Comparison of ENCODE assay signal across 21 cellular contexts in the genomic region with DNA sequence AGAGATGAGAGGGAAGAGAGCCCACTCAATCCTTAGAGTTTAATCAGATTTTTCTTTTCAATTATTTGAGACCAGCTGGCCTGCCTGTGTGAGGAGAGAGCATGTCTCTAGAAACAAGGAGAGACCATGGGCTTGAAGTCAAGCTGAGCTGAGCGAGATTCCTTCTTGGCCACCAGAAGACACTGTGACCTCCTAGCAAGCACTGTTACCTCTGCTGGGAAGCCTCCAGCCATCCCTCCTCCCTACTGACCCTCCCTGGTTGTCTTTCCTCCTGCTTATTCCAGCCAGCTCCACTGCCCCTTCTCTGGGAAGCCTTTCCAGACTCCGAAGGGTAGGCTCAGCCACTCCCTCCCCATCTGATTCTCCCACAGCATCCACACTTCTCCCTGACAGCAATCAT.
DNase-seq lines count a peak whose midpoint lies in the region; ATAC-seq lines count a peak whose summit lies in the region.
"Had no signal": no experiment of that assay in that cellular context is flagged by ENCODE, and none has a peak within 500 bp of the region (broad histone marks: within the 10 kb centered on the region; RNA-seq: fewer than 3 reads in every experiment).

No MANE protein-coding gene starts in this region.

- no peaks in the 10 kb centered on the region for H3K27me3 Mint-ChIP-seq in activated T-cell treated with anti-CD3 and anti-CD28 coated beads, Interleukin-2, amount 50 U/mL, for 4 hours (ENCODE audit: low read depth)
- no peaks in the 10 kb centered on the region for H3K27me3 Mint-ChIP-seq in T-helper 17 cell
- no peaks in the 10 kb centered on the region for H3K27me3 Mint-ChIP-seq in central memory CD8-positive, alpha-beta T cell
- no peaks in the 10 kb centered on the region for H3K27me3 Mint-ChIP-seq in stimulated activated naive CD8-positive, alpha-beta T cell treated with anti-CD3 and anti-CD28 coated beads, Interleukin-15, amount 100 ng/mL, for 72 hours

- no peak for ATAC-seq in activated T-cell treated with anti-CD3 and anti-CD28 coated beads, Interleukin-2, amount 50 U/mL, for 4 hours
- ATAC-seq in T-helper 17 cell, result no peak
- ATAC-seq in central memory CD8-positive, alpha-beta T cell (replicated peaks; ENCODE audit: extremely low read depth, poor library complexity, severe bottlenecking), result no peak
- ATAC-seq in stimulated activated naive CD8-positive, alpha-beta T cell treated with anti-CD3 and anti-CD28 coated beads, Interleukin-15, amount 100 ng/mL, for 72 hours, result no peak
- ATAC-seq: gastroesophageal sphincter, HepG2 had no signal

- peaks cover 68% of the 10 kb centered on the region for H3K4me1 Mint-ChIP-seq in activated T-cell treated with anti-CD3 and anti-CD28 coated beads, Interleukin-2, amount 50 U/mL, for 4 hours (ENCODE audit: low read depth)
- peaks cover 49% of the 10 kb centered on the region for H3K4me1 Mint-ChIP-seq in T-helper 17 cell
- peaks cover 65% of the 10 kb centered on the region for H3K4me1 Mint-ChIP-seq in central memory CD8-positive, alpha-beta T cell
- H3K4me1 Mint-ChIP-seq in stimulated activated naive CD8-positive, alpha-beta T cell treated with anti-CD3 and anti-CD28 coated beads, Interleukin-15, amount 100 ng/mL, for 72 hours, result peaks cover 73% of the 10 kb centered on the region

- H3K27ac Mint-ChIP-seq in T-helper 17 cell, result peak overlapping the region; percentile 83
- H3K27ac Mint-ChIP-seq in central memory CD8-positive, alpha-beta T cell (ENCODE audit: low read depth), result peak overlapping the region; percentile 88
- H3K27ac Mint-ChIP-seq in stimulated activated naive CD8-positive, alpha-beta T cell treated with anti-CD3 and anti-CD28 coated beads, Interleukin-15, amount 100 ng/mL, for 72 hours, result peak overlapping the region; percentile 83 to 94
- H3K27ac Mint-ChIP-seq: neural progenitor cell had no signal

- H3K9me3 Mint-ChIP-seq in activated T-cell treated with anti-CD3 and anti-CD28 coated beads, Interleukin-2, amount 50 U/mL, for 4 hours, result peaks cover 3% of the 10 kb centered on the region
- H3K9me3 Mint-ChIP-seq in central memory CD8-positive, alpha-beta T cell, result no peaks in the 10 kb centered on the region
- no peaks in the 10 kb centered on the region for H3K9me3 Mint-ChIP-seq in stimulated activated naive CD8-positive, alpha-beta T cell treated with anti-CD3 and anti-CD28 coated beads, Interleukin-15, amount 100 ng/mL, for 72 hours
- H3K9me3 Mint-ChIP-seq: neural progenitor cell had no signal

- peaks cover 11% of the 10 kb centered on the region for H3K36me3 Mint-ChIP-seq in activated T-cell treated with anti-CD3 and anti-CD28 coated beads, Interleukin-2, amount 50 U/mL, for 4 hours (ENCODE audit: insufficient read depth)
- H3K36me3 Mint-ChIP-seq in T-helper 17 cell (ENCODE audit: low read depth), result peaks cover 6% of the 10 kb centered on the region
- H3K36me3 Mint-ChIP-seq in central memory CD8-positive, alpha-beta T cell (ENCODE audit: insufficient read depth), result peaks cover 28% of the 10 kb centered on the region
- H3K36me3 Mint-ChIP-seq: neural progenitor cell had no signal

- DNase-seq in activated T-cell treated with anti-CD3 and anti-CD28 coated beads, Interleukin-2, amount 50 U/mL, for 4 hours, result no peak
- DNase-seq in activated T-cell treated with anti-CD3 and anti-CD28 coated beads, Interleukin-2, amount 50 U/mL, for 1 hour, result no peak
- DNase-seq in T-helper 17 cell (no peak), activated gamma-delta T cell treated with Interleukin-2 at 50 U/mL for 16 hours (no peak)
- no peak for DNase-seq in central memory CD8-positive, alpha-beta T cell (ENCODE audit: low spot score in 2 of 2)
- DNase-seq in stimulated activated naive CD8-positive, alpha-beta T cell treated with anti-CD3 and anti-CD28 coated beads, Interleukin-15, amount 100 ng/mL, for 72 hours, result no peak
- no peak for DNase-seq in stimulated activated CD4-positive, alpha-beta T cell treated with anti-CD3 and anti-CD28 coated beads, Interleukin-12 subunit alpha, Interleukin-12 subunit beta, amount 100 ng/mL, for 4 hours
- no peak for DNase-seq in NK-92 treated with Interleukin-12 subunit alpha and Interleukin-12 subunit beta, amount 100 ng/mL, for 24 hours (lab: John Stamatoyannopoulos, UW)
- DNase-seq: activated CD4-positive, CD25-positive, alpha-beta regulatory T cell; amygdala; caudate nucleus; COR-L47; HCEC 1CT; kidney glomerular epithelial cell; NCI-H69; SHP77; stimulated activated CD4-positive, alpha-beta T cell treated with anti-CD3 and anti-CD28 coated beads, Interleukin-2, amount 100 ng/mL, for 48 hours had no signal

- H3K4me3 Mint-ChIP-seq in activated T-cell treated with anti-CD3 and anti-CD28 coated beads, Interleukin-2, amount 50 U/mL, for 4 hours, result peak overlapping the region; percentile 74
- peak overlapping the region; percentile 21 for H3K4me3 Mint-ChIP-seq in T-helper 17 cell
- peak overlapping the region; percentile 78 for H3K4me3 Mint-ChIP-seq in central memory CD8-positive, alpha-beta T cell
- H3K4me3 Mint-ChIP-seq in stimulated activated naive CD8-positive, alpha-beta T cell treated with anti-CD3 and anti-CD28 coated beads, Interleukin-15, amount 100 ng/mL, for 72 hours, result peak overlapping the region; percentile 68 to 85
- H3K4me3 Mint-ChIP-seq: neural progenitor cell had no signal

- H3K9me3 ChIP-seq in T-helper 17 cell (ENCODE audit: control insufficient read depth, low read length, poor library complexity, severe bottlenecking), result no peaks in the 10 kb centered on the region
- H3K9me3 ChIP-seq: gastroesophageal sphincter, prostate gland had no signal

Comparison
In these comparisons a context has a peak if more than half of its experiments do, and no peak if none do; other contexts are left out.
1. H3K4me3 Mint-ChIP-seq: peak in every context shown above with its lines; median percentile 78 in central memory CD8-positive, alpha-beta T cell; 76 in stimulated activated naive CD8-positive, alpha-beta T cell treated with anti-CD3 and anti-CD28 coated beads, Interleukin-15, amount 100 ng/mL, for 72 hours; 74 in activated T-cell treated with anti-CD3 and anti-CD28 coated beads, Interleukin-2, amount 50 U/mL, for 4 hours; 21 in T-helper 17 cell.